Comparison of ENCODE assay signal across 8 cellular contexts in genomic region chr1:171817511-171818265, GRCh38. TPM values are rescaled to one million over a fixed set of nuclear protein-coding genes. Genes with fewer than 3 reads are reported as not detected.
DNase-seq lines count a peak whose midpoint lies in the region; ATAC-seq and TF ChIP-seq lines count a peak whose summit lies in the region.

No MANE protein-coding gene starts in this region.

- peaks cover 0 to 3% of the 10 kb centered on the region in 2 donors for H3K27me3 Mint-ChIP-seq in CD8-positive, alpha-beta memory T cell

- no peaks in the 10 kb centered on the region for H3K36me3 ChIP-seq in CD8-positive, alpha-beta memory T cell (ENCODE audit: insufficient read depth, low read length)
- H3K36me3 ChIP-seq in prostate gland = no peaks in the 10 kb centered on the region

- no peak overlapping the region for H3K27ac Mint-ChIP-seq in CD8-positive, alpha-beta memory T cell

- CTCF ChIA-PET in CD8-positive, alpha-beta memory T cell (lab: Charles Lee) = interaction anchor here (0.7 to 2.0 kb wide), 2 partner anchors 10 to 17 kb away, joined by 3 to 6 read pairs; no protein-coding TSS in a partner anchor

- TF ChIP-seq POLR2A in prostate gland (IDR thresholded peaks at IDR 0.05) = no peak

- H3K9me3 Mint-ChIP-seq in CD8-positive, alpha-beta memory T cell = no peaks in the 10 kb centered on the region

- no peaks in the 10 kb centered on the region for H3K36me3 Mint-ChIP-seq in CD8-positive, alpha-beta memory T cell

- intact Hi-C loops in prostate gland (cut with DNase I) = no loop called here

- no peaks in the 10 kb centered on the region for H3K4me1 Mint-ChIP-seq in CD8-positive, alpha-beta memory T cell

- H3K4me3 ChIP-seq in CD8-positive, alpha-beta memory T cell (ENCODE audit: low read length) = no peak overlapping the region
- H3K4me3 ChIP-seq in prostate gland = no peak overlapping the region

- H3K4me1 ChIP-seq in CD8-positive, alpha-beta memory T cell (ENCODE audit: insufficient read depth, low read length) = no peaks in the 10 kb centered on the region
- H3K4me1 ChIP-seq in prostate gland (replicated peaks) = no peaks in the 10 kb centered on the region

- WGBS in prostate gland = 15% methylated on average over 3 of the region's 3 CpGs

- no peak overlapping the region for H3K27ac ChIP-seq in CD8-positive, alpha-beta memory T cell (ENCODE audit: low read depth, low read length)
- H3K27ac ChIP-seq in prostate gland = no peak overlapping the region

- peak; percentile 84 for ATAC-seq in GM21619 (IDR thresholded peaks at IDR 0.05; ENCODE audit: unreplicated experiment)

- H3K4me3 Mint-ChIP-seq in CD8-positive, alpha-beta memory T cell = no peak overlapping the region

- POLR2A ChIA-PET in CD8-positive, alpha-beta memory T cell (lab: Charles Lee) = interaction anchor here (0.6 kb wide), 1 partner anchor 24 kb away, joined by 3 read pairs; the partner anchor contains the start of gene DNM3

- H3K27me3 ChIP-seq in CD8-positive, alpha-beta memory T cell (ENCODE audit: insufficient read depth, low read length, poor library complexity, severe bottlenecking) = no peaks in the 10 kb centered on the region
- no peaks in the 10 kb centered on the region for H3K27me3 ChIP-seq in prostate gland (replicated peaks; ENCODE audit: insufficient read depth)

- no peak for TF ChIP-seq CTCF in prostate gland (IDR thresholded peaks at IDR 0.05)

- H3K9me3 ChIP-seq in CD8-positive, alpha-beta memory T cell (ENCODE audit: low read length) = no peaks in the 10 kb centered on the region
- H3K9me3 ChIP-seq in prostate gland = no peaks in the 10 kb centered on the region

- DNase-seq in COLO668 (lab: John Stamatoyannopoulos, UW; ENCODE audit: unreplicated experiment) (peak; percentile 76), NCI-H146 treated with DMSO at 0.1 percent for 48 hours (lab: John Stamatoyannopoulos, UW; ENCODE audit: unreplicated experiment) (peak; percentile 56), islet precursor cell (peak; percentile 93), prostate gland (ENCODE audit: low spot score) (no peak), middle frontal gyrus (ENCODE audit: extremely low spot score, low spot score) (no peak)
- DNase-seq in activated gamma-delta T cell treated with anti-CD3 and anti-CD28 coated beads, Interleukin-2, amount 50 U/mL, for 16 hours (ENCODE audit: low read depth) = peak; percentile 4
- DNase-seq in CD8-positive, alpha-beta memory T cell = no peak

RNA-seq across cellular contexts. Expression of gene DNM3, which starts 23.6 kb away (rescaled TPM):
- total RNA-seq in CD8-positive, alpha-beta memory T cell = under 1 TPM; 0.59 to 0.64 TPM
- 0.29 TPM for polyA plus RNA-seq in CD8-positive, alpha-beta memory T cell
- total RNA-seq in prostate gland = 1 to 10 TPM; 2.3 to 5.3 TPM

RNA-seq across cellular contexts. Expression of gene METTL13, which starts 36.2 kb away (rescaled TPM):
- total RNA-seq in CD8-positive, alpha-beta memory T cell = 10 to 100 TPM; 63.7 to 65.8 TPM
- 35.1 TPM for polyA plus RNA-seq in CD8-positive, alpha-beta memory T cell
- total RNA-seq in prostate gland = 10 to 100 TPM; 25.5 to 49.8 TPM

Comparison
In these comparisons a context has a peak if more than half of its experiments do, and no peak if none do; other contexts are left out.
1. DNase-seq: peak in COLO668 (single experiment), NCI-H146 treated with DMSO at 0.1 percent for 48 hours (single experiment), activated gamma-delta T cell treated with anti-CD3 and anti-CD28 coated beads, Interleukin-2, amount 50 U/mL, for 16 hours (single experiment) and islet precursor cell (single experiment); none in CD8-positive, alpha-beta memory T cell (0 of 5), prostate gland (single experiment) and middle frontal gyrus (single experiment).